28 cellular contexts compared by ENCODE assay signal in the genomic region with DNA sequence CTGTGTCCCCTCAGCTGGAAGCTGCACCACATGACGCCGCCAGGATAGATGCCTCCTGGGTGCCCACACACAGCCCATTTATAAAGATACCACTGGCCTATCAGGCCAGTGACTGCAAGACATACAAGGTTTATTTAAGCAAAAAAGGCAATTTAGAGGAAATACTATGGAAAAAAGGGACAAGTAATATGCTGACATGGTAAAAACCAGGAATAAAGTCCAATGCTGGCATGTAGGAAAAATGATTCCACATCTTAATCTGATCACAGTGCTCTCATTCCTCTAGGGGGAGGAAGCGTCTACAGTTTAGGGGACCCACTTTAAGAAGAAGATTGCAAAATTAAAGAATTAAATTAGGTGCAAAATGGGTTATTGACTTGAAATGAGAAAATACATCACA.
"Had no signal": no experiment of that assay in that cellular context is flagged by ENCODE, and none has a peak within 500 bp of the region (broad histone marks: within the 10 kb centered on the region; RNA-seq: fewer than 3 reads in every experiment).

No MANE protein-coding gene starts in this region.

- FAIRE-seq: endometrium, keratinocyte had no signal

- H3K27ac Mint-ChIP-seq: effector memory CD8-positive, alpha-beta T cell; mesothelial cell of epicardium; naive B cell; natural killer cell treated with Interleukin-12 subunit alpha and Interleukin-12 subunit beta and Interleukin-15 and Interleukin-18, amount 100 ng/mL, for 72 hours; stimulated activated effector memory CD8-positive, alpha-beta T cell treated with anti-CD3 and anti-CD28 coated beads, Interleukin-12 subunit alpha, Interleukin-12 subunit beta, amount 100 ng/mL, for 72 hours had no signal

- H3K9me3 Mint-ChIP-seq: effector memory CD8-positive, alpha-beta T cell; natural killer cell treated with Interleukin-12 subunit alpha and Interleukin-12 subunit beta and Interleukin-15 and Interleukin-18, amount 100 ng/mL, for 72 hours; neural crest cell; stimulated activated effector memory CD8-positive, alpha-beta T cell treated with anti-CD3 and anti-CD28 coated beads, Interleukin-12 subunit alpha, Interleukin-12 subunit beta, amount 100 ng/mL, for 72 hours had no signal

- H3K36me3 Mint-ChIP-seq: mesothelial cell of epicardium; naive B cell; natural killer cell treated with Interleukin-12 subunit alpha and Interleukin-12 subunit beta and Interleukin-15 and Interleukin-18, amount 100 ng/mL, for 72 hours; stimulated activated effector memory CD8-positive, alpha-beta T cell treated with anti-CD3 and anti-CD28 coated beads, Interleukin-12 subunit alpha, Interleukin-12 subunit beta, amount 100 ng/mL, for 72 hours had no signal

- H3K27me3 ChIP-seq: right atrium auricular region, sigmoid colon, stomach, thyroid gland, vagina had no signal

- H3K27me3 Mint-ChIP-seq: effector memory CD8-positive, alpha-beta T cell; naive B cell; natural killer cell treated with Interleukin-12 subunit alpha and Interleukin-12 subunit beta and Interleukin-15 and Interleukin-18, amount 100 ng/mL, for 72 hours had no signal

- H3K9me3 ChIP-seq: esophagus squamous epithelium, mucosa of descending colon, prostate gland, right atrium auricular region, sigmoid colon, stomach, thyroid gland, vagina had no signal

- H3K4me3 Mint-ChIP-seq: effector memory CD8-positive, alpha-beta T cell; mesothelial cell of epicardium; natural killer cell treated with Interleukin-12 subunit alpha and Interleukin-12 subunit beta and Interleukin-15 and Interleukin-18, amount 100 ng/mL, for 72 hours; neural crest cell; stimulated activated effector memory CD8-positive, alpha-beta T cell treated with anti-CD3 and anti-CD28 coated beads, Interleukin-12 subunit alpha, Interleukin-12 subunit beta, amount 100 ng/mL, for 72 hours had no signal

- H3K4me1 ChIP-seq: prostate gland, right atrium auricular region, sigmoid colon, stomach, thyroid gland, vagina had no signal

- H3K36me3 ChIP-seq: esophagus squamous epithelium, prostate gland, right atrium auricular region, sigmoid colon, thyroid gland, vagina had no signal

- H3K27ac ChIP-seq: coronary artery, esophagus squamous epithelium, prostate gland, right atrium auricular region, sigmoid colon, stomach, thyroid gland, vagina had no signal

- DNase-seq: effector memory CD8-positive, alpha-beta T cell; erythroblast; esophagus squamous epithelium; foreskin melanocyte; glutamatergic neuron; hypothalamus; mesenchymal stem cell; naive B cell; nucleus accumbens; sigmoid colon; stimulated activated CD4-positive, alpha-beta T cell treated with anti-CD3 and anti-CD28 coated beads, Interleukin-2, amount 100 ng/mL, for 24 hours; stimulated activated CD4-positive, alpha-beta T cell treated with anti-CD3 and anti-CD28 coated beads, Interleukin-4, amount 100 ng/mL, for 24 hours; stimulated activated naive CD4-positive, alpha-beta T cell treated with Interleukin-2 at 50 U/mL for 16 hours; stomach; thyroid gland; trophoblast cell had no signal

- H3K4me3 ChIP-seq: coronary artery, esophagus squamous epithelium, mucosa of descending colon, prostate gland, right atrium auricular region, sigmoid colon, stomach, thyroid gland, vagina had no signal

- ATAC-seq: effector memory CD8-positive, alpha-beta T cell; left lobe of liver; stimulated activated effector memory CD8-positive, alpha-beta T cell treated with anti-CD3 and anti-CD28 coated beads, Interleukin-12 subunit alpha, Interleukin-12 subunit beta, amount 100 ng/mL, for 72 hours had no signal
